In the genomic region with DNA sequence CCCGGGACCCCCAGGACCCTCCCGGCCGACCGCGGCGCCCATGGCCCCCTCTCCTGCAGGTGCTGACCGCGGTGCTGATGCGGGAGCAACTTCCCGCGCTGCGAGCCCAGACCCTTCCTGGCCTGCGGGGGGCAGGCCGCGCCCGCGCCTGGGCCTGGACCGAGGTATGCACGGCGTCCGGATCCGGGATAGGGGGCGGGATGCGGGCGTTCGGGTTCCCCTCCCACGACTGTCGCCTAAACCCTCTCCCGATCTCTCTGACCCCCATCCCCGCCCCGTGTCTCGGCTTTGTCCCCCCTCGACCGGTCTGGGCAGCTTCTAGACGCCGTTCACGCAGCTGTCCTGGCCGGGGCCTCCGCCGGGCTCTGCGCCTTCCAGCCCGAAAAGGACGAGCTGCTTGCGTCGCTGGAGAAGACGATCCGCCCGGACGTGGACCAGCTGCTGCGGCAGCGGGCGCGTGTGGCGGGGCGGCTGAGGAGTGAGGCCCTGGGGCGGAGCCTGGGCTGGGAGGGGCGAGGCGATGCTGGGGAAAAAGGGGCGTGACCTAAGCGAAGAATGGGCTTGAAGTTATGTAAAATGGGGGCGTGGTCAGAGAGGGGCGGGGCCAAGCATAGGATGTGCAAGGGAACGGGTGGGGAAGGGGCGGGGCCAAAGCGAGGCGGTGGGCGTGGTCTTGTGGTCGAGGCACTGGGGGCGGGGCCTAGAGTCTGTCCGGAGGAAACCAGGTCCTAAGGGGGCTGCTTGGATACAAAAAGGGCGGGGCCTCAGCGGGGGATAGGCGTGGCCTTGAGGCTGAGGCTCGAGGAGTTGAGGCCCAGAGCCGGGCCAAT, we compare ENCODE assay signal across 1 cellular context.
TF ChIP-seq lines count a peak whose summit lies in the region.

No MANE protein-coding gene starts in this region.

TF ChIP-seq in K562, 482 proteins besides CTCF, POLR2A, EP300 and RAD21 (continued from another document and continues in another):
- TF ChIP-seq, protein P1, sequence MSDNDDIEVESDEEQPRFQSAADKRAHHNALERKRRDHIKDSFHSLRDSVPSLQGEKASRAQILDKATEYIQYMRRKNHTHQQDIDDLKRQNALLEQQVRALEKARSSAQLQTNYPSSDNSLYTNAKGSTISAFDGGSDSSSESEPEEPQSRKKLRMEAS (CRISPR knock-in tag; IDR thresholded peaks at IDR 0.05): peak; percentile 79
- TF ChIP-seq, protein P2, sequence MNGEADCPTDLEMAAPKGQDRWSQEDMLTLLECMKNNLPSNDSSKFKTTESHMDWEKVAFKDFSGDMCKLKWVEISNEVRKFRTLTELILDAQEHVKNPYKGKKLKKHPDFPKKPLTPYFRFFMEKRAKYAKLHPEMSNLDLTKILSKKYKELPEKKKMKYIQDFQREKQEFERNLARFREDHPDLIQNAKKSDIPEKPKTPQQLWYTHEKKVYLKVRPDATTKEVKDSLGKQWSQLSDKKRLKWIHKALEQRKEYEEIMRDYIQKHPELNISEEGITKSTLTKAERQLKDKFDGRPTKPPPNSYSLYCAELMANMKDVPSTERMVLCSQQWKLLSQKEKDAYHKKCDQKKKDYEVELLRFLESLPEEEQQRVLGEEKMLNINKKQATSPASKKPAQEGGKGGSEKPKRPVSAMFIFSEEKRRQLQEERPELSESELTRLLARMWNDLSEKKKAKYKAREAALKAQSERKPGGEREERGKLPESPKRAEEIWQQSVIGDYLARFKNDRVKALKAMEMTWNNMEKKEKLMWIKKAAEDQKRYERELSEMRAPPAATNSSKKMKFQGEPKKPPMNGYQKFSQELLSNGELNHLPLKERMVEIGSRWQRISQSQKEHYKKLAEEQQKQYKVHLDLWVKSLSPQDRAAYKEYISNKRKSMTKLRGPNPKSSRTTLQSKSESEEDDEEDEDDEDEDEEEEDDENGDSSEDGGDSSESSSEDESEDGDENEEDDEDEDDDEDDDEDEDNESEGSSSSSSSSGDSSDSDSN (IDR thresholded peaks at IDR 0.05; ENCODE audit: borderline replicate concordance in 1 of 2, low read depth in 2 of 2, low read length in 2 of 2): peak; percentile 26 to 86; a peak in 2 of 4 replicates
- TF ChIP-seq ZNF197 (CRISPR knock-in tag; IDR thresholded peaks at IDR 0.05; ENCODE audit: low read depth): no peak
- TF ChIP-seq, protein P3, sequence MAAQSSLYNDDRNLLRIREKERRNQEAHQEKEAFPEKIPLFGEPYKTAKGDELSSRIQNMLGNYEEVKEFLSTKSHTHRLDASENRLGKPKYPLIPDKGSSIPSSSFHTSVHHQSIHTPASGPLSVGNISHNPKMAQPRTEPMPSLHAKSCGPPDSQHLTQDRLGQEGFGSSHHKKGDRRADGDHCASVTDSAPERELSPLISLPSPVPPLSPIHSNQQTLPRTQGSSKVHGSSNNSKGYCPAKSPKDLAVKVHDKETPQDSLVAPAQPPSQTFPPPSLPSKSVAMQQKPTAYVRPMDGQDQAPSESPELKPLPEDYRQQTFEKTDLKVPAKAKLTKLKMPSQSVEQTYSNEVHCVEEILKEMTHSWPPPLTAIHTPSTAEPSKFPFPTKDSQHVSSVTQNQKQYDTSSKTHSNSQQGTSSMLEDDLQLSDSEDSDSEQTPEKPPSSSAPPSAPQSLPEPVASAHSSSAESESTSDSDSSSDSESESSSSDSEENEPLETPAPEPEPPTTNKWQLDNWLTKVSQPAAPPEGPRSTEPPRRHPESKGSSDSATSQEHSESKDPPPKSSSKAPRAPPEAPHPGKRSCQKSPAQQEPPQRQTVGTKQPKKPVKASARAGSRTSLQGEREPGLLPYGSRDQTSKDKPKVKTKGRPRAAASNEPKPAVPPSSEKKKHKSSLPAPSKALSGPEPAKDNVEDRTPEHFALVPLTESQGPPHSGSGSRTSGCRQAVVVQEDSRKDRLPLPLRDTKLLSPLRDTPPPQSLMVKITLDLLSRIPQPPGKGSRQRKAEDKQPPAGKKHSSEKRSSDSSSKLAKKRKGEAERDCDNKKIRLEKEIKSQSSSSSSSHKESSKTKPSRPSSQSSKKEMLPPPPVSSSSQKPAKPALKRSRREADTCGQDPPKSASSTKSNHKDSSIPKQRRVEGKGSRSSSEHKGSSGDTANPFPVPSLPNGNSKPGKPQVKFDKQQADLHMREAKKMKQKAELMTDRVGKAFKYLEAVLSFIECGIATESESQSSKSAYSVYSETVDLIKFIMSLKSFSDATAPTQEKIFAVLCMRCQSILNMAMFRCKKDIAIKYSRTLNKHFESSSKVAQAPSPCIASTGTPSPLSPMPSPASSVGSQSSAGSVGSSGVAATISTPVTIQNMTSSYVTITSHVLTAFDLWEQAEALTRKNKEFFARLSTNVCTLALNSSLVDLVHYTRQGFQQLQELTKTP (IDR thresholded peaks at IDR 0.05; ENCODE audit: low read depth in 1 of 2, partially characterized antibody in 2 of 2): peak in 1 of 2 experiments; percentile 25
- TF ChIP-seq, protein P4, sequence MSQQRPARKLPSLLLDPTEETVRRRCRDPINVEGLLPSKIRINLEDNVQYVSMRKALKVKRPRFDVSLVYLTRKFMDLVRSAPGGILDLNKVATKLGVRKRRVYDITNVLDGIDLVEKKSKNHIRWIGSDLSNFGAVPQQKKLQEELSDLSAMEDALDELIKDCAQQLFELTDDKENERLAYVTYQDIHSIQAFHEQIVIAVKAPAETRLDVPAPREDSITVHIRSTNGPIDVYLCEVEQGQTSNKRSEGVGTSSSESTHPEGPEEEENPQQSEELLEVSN (IDR thresholded peaks at IDR 0.05; ENCODE audit: borderline replicate concordance in 1 of 2, extremely low read depth in 1 of 2, insufficient read depth in 1 of 2, insufficient read length in 1 of 2, low read depth in 1 of 2, low read length in 1 of 2, poor library complexity in 1 of 2, severe bottlenecking in 1 of 2): peak; percentile 55 to 89
- peak; percentile 78; the same call in 1 of the 2 replicates for TF ChIP-seq LCOR (CRISPR knock-in tag; IDR thresholded peaks at IDR 0.05)
- no peak for TF ChIP-seq FOSL1 (tag; conservative IDR thresholded peaks at IDR 0.05)
- TF ChIP-seq EHMT2 (IDR thresholded peaks at IDR 0.05): peak; percentile 87
- peak; percentile 34; the same call in 1 of the 2 replicates for TF ChIP-seq ZNF232 (CRISPR knock-in tag; IDR thresholded peaks at IDR 0.05)
- TF ChIP-seq, protein P5, sequence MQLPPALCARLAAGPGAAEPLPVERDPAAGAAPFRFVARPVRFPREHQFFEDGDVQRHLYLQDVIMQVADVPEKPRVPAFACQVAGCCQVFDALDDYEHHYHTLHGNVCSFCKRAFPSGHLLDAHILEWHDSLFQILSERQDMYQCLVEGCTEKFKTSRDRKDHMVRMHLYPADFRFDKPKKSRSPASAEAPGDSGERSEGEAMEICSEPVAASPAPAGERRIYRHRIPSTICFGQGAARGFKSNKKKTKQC (CRISPR knock-in tag; IDR thresholded peaks at IDR 0.05): peak; percentile 60; the same call in 1 of the 2 replicates
- TF ChIP-seq EP400 (IDR thresholded peaks at IDR 0.05): no peak
- TF ChIP-seq, protein P6, sequence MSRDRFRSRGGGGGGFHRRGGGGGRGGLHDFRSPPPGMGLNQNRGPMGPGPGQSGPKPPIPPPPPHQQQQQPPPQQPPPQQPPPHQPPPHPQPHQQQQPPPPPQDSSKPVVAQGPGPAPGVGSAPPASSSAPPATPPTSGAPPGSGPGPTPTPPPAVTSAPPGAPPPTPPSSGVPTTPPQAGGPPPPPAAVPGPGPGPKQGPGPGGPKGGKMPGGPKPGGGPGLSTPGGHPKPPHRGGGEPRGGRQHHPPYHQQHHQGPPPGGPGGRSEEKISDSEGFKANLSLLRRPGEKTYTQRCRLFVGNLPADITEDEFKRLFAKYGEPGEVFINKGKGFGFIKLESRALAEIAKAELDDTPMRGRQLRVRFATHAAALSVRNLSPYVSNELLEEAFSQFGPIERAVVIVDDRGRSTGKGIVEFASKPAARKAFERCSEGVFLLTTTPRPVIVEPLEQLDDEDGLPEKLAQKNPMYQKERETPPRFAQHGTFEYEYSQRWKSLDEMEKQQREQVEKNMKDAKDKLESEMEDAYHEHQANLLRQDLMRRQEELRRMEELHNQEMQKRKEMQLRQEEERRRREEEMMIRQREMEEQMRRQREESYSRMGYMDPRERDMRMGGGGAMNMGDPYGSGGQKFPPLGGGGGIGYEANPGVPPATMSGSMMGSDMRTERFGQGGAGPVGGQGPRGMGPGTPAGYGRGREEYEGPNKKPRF (IDR thresholded peaks at IDR 0.05; ENCODE audit: low read depth, low read length): no peak
- no peak for TF ChIP-seq MCM3 (IDR thresholded peaks at IDR 0.05)
- TF ChIP-seq L3MBTL2 (IDR thresholded peaks at IDR 0.05): peak; percentile 92
- TF ChIP-seq, protein P7, sequence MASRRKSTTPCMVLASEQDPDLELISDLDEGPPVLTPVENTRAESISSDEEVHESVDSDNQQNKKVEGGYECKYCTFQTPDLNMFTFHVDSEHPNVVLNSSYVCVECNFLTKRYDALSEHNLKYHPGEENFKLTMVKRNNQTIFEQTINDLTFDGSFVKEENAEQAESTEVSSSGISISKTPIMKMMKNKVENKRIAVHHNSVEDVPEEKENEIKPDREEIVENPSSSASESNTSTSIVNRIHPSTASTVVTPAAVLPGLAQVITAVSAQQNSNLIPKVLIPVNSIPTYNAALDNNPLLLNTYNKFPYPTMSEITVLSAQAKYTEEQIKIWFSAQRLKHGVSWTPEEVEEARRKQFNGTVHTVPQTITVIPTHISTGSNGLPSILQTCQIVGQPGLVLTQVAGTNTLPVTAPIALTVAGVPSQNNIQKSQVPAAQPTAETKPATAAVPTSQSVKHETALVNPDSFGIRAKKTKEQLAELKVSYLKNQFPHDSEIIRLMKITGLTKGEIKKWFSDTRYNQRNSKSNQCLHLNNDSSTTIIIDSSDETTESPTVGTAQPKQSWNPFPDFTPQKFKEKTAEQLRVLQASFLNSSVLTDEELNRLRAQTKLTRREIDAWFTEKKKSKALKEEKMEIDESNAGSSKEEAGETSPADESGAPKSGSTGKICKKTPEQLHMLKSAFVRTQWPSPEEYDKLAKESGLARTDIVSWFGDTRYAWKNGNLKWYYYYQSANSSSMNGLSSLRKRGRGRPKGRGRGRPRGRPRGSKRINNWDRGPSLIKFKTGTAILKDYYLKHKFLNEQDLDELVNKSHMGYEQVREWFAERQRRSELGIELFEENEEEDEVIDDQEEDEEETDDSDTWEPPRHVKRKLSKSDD (conservative IDR thresholded peaks at IDR 0.05; ENCODE audit: low read length): no peak
- TF ChIP-seq HNRNPK (IDR thresholded peaks at IDR 0.05; ENCODE audit: low read depth, low read length, poor library complexity, severe bottlenecking): peak; percentile 86
- TF ChIP-seq YY1 (IDR thresholded peaks at IDR 0.05; ENCODE audit: borderline replicate concordance in 1 of 3, control insufficient read depth in 1 of 3, extremely low read depth in 1 of 3, insufficient read depth in 3 of 3, insufficient read length in 1 of 3, insufficient replicate concordance in 2 of 3, low read depth in 1 of 3, low read length in 2 of 3): no peak
- peak; percentile 77 to 82 for TF ChIP-seq NRF1 (conservative IDR thresholded peaks at IDR 0.05 in 1 of 2, IDR thresholded peaks at IDR 0.05 in 1 of 2)
- TF ChIP-seq MED1 (CRISPR knock-in tag; IDR thresholded peaks at IDR 0.05; ENCODE audit: borderline replicate concordance): 0 out of 2 replicates have a peak, but pooled peaks have one; percentile 16
- TF ChIP-seq CTBP1 (IDR thresholded peaks at IDR 0.05; ENCODE audit: borderline replicate concordance): peak; percentile 73; the same call in 1 of the 2 replicates
- TF ChIP-seq, protein P8, sequence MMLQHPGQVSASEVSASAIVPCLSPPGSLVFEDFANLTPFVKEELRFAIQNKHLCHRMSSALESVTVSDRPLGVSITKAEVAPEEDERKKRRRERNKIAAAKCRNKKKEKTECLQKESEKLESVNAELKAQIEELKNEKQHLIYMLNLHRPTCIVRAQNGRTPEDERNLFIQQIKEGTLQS (IDR thresholded peaks at IDR 0.05): no peak
- TF ChIP-seq, protein P8 (CRISPR knock-in tag; conservative IDR thresholded peaks at IDR 0.05): 0 out of 2 replicates have a peak, but pooled peaks have one; percentile 51
- 0 out of 2 replicates have a peak, but pooled peaks have one; percentile 18 for TF ChIP-seq RNF2 (IDR thresholded peaks at IDR 0.05)
- TF ChIP-seq, protein P9, sequence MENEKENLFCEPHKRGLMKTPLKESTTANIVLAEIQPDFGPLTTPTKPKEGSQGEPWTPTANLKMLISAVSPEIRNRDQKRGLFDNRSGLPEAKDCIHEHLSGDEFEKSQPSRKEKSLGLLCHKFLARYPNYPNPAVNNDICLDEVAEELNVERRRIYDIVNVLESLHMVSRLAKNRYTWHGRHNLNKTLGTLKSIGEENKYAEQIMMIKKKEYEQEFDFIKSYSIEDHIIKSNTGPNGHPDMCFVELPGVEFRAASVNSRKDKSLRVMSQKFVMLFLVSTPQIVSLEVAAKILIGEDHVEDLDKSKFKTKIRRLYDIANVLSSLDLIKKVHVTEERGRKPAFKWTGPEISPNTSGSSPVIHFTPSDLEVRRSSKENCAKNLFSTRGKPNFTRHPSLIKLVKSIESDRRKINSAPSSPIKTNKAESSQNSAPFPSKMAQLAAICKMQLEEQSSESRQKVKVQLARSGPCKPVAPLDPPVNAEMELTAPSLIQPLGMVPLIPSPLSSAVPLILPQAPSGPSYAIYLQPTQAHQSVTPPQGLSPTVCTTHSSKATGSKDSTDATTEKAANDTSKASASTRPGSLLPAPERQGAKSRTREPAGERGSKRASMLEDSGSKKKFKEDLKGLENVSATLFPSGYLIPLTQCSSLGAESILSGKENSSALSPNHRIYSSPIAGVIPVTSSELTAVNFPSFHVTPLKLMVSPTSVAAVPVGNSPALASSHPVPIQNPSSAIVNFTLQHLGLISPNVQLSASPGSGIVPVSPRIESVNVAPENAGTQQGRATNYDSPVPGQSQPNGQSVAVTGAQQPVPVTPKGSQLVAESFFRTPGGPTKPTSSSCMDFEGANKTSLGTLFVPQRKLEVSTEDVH (IDR thresholded peaks at IDR 0.05; ENCODE audit: low read depth, partially characterized antibody): peak; percentile 63
- TF ChIP-seq, protein P10, sequence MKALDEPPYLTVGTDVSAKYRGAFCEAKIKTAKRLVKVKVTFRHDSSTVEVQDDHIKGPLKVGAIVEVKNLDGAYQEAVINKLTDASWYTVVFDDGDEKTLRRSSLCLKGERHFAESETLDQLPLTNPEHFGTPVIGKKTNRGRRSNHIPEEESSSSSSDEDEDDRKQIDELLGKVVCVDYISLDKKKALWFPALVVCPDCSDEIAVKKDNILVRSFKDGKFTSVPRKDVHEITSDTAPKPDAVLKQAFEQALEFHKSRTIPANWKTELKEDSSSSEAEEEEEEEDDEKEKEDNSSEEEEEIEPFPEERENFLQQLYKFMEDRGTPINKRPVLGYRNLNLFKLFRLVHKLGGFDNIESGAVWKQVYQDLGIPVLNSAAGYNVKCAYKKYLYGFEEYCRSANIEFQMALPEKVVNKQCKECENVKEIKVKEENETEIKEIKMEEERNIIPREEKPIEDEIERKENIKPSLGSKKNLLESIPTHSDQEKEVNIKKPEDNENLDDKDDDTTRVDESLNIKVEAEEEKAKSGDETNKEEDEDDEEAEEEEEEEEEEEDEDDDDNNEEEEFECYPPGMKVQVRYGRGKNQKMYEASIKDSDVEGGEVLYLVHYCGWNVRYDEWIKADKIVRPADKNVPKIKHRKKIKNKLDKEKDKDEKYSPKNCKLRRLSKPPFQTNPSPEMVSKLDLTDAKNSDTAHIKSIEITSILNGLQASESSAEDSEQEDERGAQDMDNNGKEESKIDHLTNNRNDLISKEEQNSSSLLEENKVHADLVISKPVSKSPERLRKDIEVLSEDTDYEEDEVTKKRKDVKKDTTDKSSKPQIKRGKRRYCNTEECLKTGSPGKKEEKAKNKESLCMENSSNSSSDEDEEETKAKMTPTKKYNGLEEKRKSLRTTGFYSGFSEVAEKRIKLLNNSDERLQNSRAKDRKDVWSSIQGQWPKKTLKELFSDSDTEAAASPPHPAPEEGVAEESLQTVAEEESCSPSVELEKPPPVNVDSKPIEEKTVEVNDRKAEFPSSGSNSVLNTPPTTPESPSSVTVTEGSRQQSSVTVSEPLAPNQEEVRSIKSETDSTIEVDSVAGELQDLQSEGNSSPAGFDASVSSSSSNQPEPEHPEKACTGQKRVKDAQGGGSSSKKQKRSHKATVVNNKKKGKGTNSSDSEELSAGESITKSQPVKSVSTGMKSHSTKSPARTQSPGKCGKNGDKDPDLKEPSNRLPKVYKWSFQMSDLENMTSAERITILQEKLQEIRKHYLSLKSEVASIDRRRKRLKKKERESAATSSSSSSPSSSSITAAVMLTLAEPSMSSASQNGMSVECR (CRISPR knock-in tag; IDR thresholded peaks at IDR 0.05): peak; percentile 58
